Comparison of ENCODE assay signal across 1 cellular context in the genomic region with DNA sequence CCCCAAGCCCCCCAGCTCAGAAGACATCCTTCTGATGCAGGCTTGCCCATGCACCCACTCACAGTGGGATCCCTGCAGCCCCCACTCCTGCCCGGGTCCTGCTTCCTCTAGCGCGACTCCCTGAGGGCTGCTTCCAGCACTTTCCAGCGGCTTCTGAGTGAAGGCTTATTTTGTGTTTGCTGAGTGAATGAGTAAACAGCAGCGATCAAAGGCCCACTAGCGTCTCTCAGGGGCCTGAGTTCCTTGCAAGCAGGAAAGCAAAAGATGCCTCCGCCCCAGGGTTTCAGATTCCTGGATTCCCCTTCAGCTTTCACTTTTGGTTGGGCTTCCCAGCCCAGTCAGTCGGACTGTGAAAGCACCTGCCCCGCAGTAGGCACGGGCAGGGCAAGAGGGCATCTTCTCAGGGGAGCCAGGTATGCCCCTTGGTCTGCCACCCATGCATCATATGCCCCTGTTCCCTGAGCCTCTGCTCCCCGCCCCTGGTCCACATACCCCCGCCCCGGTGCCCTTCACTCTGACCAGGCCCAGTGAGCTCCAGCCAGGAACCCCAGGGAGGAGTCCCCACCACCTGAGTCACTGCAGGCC.
TF ChIP-seq lines count a peak whose summit lies in the region.

No MANE protein-coding gene starts in this region.

TF ChIP-seq in HEK293T, 16 proteins besides CTCF, POLR2A, EP300 and RAD21 (continued from another document):
- TF ChIP-seq SUZ12 (IDR thresholded peaks at IDR 0.05) (no peak), FOXA1 (IDR thresholded peaks at IDR 0.05) (no peak), FOXK2 (IDR thresholded peaks at IDR 0.05) (no peak), BHLHE40 (IDR thresholded peaks at IDR 0.05; ENCODE audit: borderline replicate concordance) (no peak), ZNF384 (IDR thresholded peaks at IDR 0.05) (no peak)
